1 cellular context compared by ENCODE assay signal in genomic region chr17:63948521-63948920, GRCh38.
A peak's percentile ranks its signal among the peaks of the same experiment; 100 is the strongest.
TF ChIP-seq lines count a peak whose summit lies in the region.

No MANE protein-coding gene starts in this region.

TF ChIP-seq in K562, 482 proteins besides CTCF, POLR2A, EP300 and RAD21:
- TF ChIP-seq MYNN (IDR thresholded peaks at IDR 0.05) (no peak), MYNN (CRISPR knock-in tag; IDR thresholded peaks at IDR 0.05) (no peak), POLR2G (IDR thresholded peaks at IDR 0.05; ENCODE audit: low read depth, low read length) (peak; percentile 17; the same call in 1 of the 2 replicates)
